ENCODE assay signal across 16 cellular contexts in the genomic region with DNA sequence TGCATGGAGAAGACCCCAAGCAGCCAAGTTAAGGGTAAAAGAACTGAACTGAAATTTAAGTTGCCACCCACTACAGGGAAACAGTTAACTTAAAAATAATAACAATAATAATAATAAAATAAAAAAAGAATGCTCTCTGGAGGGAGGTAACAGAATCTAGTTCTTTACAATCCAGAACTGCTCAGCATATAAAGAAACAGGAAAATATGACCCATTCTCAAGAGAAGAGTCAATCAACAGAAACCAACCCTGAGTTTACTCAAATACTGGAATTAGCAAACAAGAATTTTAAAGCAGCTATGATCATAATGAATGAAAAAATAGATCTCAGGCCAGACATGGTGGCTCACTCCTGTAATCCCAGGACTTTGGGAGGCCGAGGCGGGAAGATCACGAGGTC.
DNase-seq lines count a peak whose midpoint lies in the region; ATAC-seq and TF ChIP-seq lines count a peak whose summit lies in the region.
"Had no signal": no experiment of that assay in that cellular context is flagged by ENCODE, and none has a peak within 500 bp of the region (broad histone marks: within the 10 kb centered on the region; RNA-seq: fewer than 3 reads in every experiment).

No MANE protein-coding gene starts in this region.

- peak overlapping the region; percentile 54 for H3K4me2 ChIP-seq in OCI-LY3 (ENCODE audit: low read length)

- H2AFZ ChIP-seq in OCI-LY3 (ENCODE audit: low read depth, low read length) = no peak overlapping the region

- no peaks in the 10 kb centered on the region for H3K27me3 ChIP-seq in OCI-LY3 (ENCODE audit: low read depth, low read length)
- H3K27me3 ChIP-seq in HAP-1 (ENCODE audit: low read depth) = no peaks in the 10 kb centered on the region

- TF ChIP-seq CTCF in OCI-LY3 (IDR thresholded peaks at IDR 0.05; ENCODE audit: low read depth, low read length) = no peak

- peaks cover 24% of the 10 kb centered on the region for H4K20me1 ChIP-seq in OCI-LY3 (ENCODE audit: insufficient read depth, low read length)

- no peaks in the 10 kb centered on the region for H3K27me3 Mint-ChIP-seq in T-helper 1 cell treated with Interleukin-12 subunit alpha and Interleukin-12 subunit beta and Interleukin-4 antibody, amounts not matched to agents 30 μg/mL and 1 μg/mL, for 36 hours (ENCODE audit: low read depth)
- H3K27me3 Mint-ChIP-seq in memory B cell = no peaks in the 10 kb centered on the region

- peak overlapping the region; percentile 23 for H3K27ac Mint-ChIP-seq in T-helper 1 cell treated with Interleukin-12 subunit alpha and Interleukin-12 subunit beta and Interleukin-4 antibody, amounts not matched to agents 30 μg/mL and 1 μg/mL, for 36 hours
- peak overlapping the region; percentile 18 for H3K27ac Mint-ChIP-seq in memory B cell
- H3K27ac Mint-ChIP-seq: natural killer cell had no signal

- H3K27ac ChIP-seq in OCI-LY3 (ENCODE audit: low read length) = no peak overlapping the region
- H3K27ac ChIP-seq: 22Rv1, lower lobe of right lung, thoracic aorta had no signal

- no peak overlapping the region for H3K4me3 ChIP-seq in OCI-LY3 (ENCODE audit: low read length)
- H3K4me3 ChIP-seq in HAP-1 = no peak overlapping the region
- H3K4me3 ChIP-seq: lower lobe of right lung, skin epidermis, thoracic aorta had no signal

- H3K9ac ChIP-seq in OCI-LY3 (ENCODE audit: low read length) = no peak overlapping the region

- H3K36me3 Mint-ChIP-seq in T-helper 1 cell treated with Interleukin-12 subunit alpha and Interleukin-12 subunit beta and Interleukin-4 antibody, amounts not matched to agents 30 μg/mL and 1 μg/mL, for 36 hours (ENCODE audit: low read depth) = no peaks in the 10 kb centered on the region
- H3K36me3 Mint-ChIP-seq in memory B cell = no peaks in the 10 kb centered on the region
- H3K36me3 Mint-ChIP-seq: natural killer cell had no signal

- ATAC-seq in GM18498 (IDR thresholded peaks at IDR 0.05; ENCODE audit: unreplicated experiment) (peak; percentile 18), memory B cell (ENCODE audit: low read depth) (no peak)
- ATAC-seq: lower lobe of right lung, natural killer cell, Right ventricle myocardium inferior had no signal

- peaks cover 49% of the 10 kb centered on the region for H3K4me1 Mint-ChIP-seq in T-helper 1 cell treated with Interleukin-12 subunit alpha and Interleukin-12 subunit beta and Interleukin-4 antibody, amounts not matched to agents 30 μg/mL and 1 μg/mL, for 36 hours (ENCODE audit: low read depth)
- H3K4me1 Mint-ChIP-seq in memory B cell = peaks cover 29% of the 10 kb centered on the region

- peaks cover 74% of the 10 kb centered on the region for H3K79me2 ChIP-seq in OCI-LY3 (ENCODE audit: low read length)

- H3K36me3 ChIP-seq in OCI-LY3 (replicated peaks; ENCODE audit: low read depth, low read length) = no peaks in the 10 kb centered on the region
- peaks cover 4% of the 10 kb centered on the region; the same call in 1 of the 2 replicates for H3K36me3 ChIP-seq in HAP-1 (replicated peaks)
- H3K36me3 ChIP-seq: lower lobe of right lung, thoracic aorta had no signal

- in situ Hi-C loops in HAP-1 (cut with MboI; ENCODE audit: low sequenced_read_pairs) = no loop called here

- H3K4me1 ChIP-seq in OCI-LY3 (ENCODE audit: low read length) (peaks cover 39% of the 10 kb centered on the region), HAP-1 (peaks cover 15% of the 10 kb centered on the region)

- no peak for DNase-seq in T-helper 1 cell
- no peak for DNase-seq in memory B cell (ENCODE audit: low spot score in 2 of 2)
- no peak for DNase-seq in HAP-1 (ENCODE audit: low spot score in 2 of 2)
- DNase-seq in NCI-H510A treated with DMSO at 0.1 percent for 48 hours (lab: John Stamatoyannopoulos, UW) = no peak
- DNase-seq in NCI-H1436 treated with DMSO at 0.1 percent for 48 hours (lab: John Stamatoyannopoulos, UW) = no peak
- DNase-seq: DMS153, lower lobe of right lung, natural killer cell, NCI-H146 had no signal

- no peak overlapping the region for H3K4me3 Mint-ChIP-seq in T-helper 1 cell treated with Interleukin-12 subunit alpha and Interleukin-12 subunit beta and Interleukin-4 antibody, amounts not matched to agents 30 μg/mL and 1 μg/mL, for 36 hours
- H3K4me3 Mint-ChIP-seq in memory B cell = no peak overlapping the region
- H3K4me3 Mint-ChIP-seq: natural killer cell had no signal

- no peaks in the 10 kb centered on the region for H3K9me3 Mint-ChIP-seq in T-helper 1 cell treated with Interleukin-12 subunit alpha and Interleukin-12 subunit beta and Interleukin-4 antibody, amounts not matched to agents 30 μg/mL and 1 μg/mL, for 36 hours
- H3K9me3 Mint-ChIP-seq in memory B cell = no peaks in the 10 kb centered on the region
- H3K9me3 Mint-ChIP-seq: natural killer cell had no signal

- H3K9me3 ChIP-seq in OCI-LY3 (ENCODE audit: insufficient read depth, low read length) (no peaks in the 10 kb centered on the region), HAP-1 (no peaks in the 10 kb centered on the region)
- H3K9me3 ChIP-seq: lower lobe of right lung, thoracic aorta had no signal
